In the genomic region with DNA sequence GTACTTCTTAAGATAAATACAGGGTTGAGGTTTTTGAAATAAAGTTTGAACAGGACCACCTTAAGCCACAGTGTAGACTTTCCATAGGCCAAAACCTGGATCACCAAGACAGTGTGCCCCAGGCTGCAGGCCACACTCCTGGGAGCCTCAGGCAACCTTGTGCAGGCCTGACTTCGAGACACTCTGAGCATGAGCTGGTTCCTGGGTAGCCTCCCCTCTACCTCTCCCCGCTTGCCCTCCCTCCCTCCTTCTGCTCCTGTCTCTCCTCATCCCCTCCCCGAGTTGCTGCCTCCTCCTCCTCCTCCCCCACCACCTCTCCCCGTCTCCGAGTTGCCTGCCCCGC, we compare ENCODE assay signal across 7 cellular contexts. TPM values are rescaled to one million over a fixed set of nuclear protein-coding genes. Genes with fewer than 3 reads are reported as not detected.
DNase-seq lines count a peak whose midpoint lies in the region; ATAC-seq, FAIRE-seq and TF ChIP-seq lines count a peak whose summit lies in the region.

No MANE protein-coding gene starts in this region.

- no peak for FAIRE-seq in H1 (lab: Jason Lieb, UNC)

- no peak overlapping the region for H4K8ac ChIP-seq in H1 (ENCODE audit: extremely low read depth, insufficient read depth, low read length)

- no peak overlapping the region for H4K5ac ChIP-seq in H1 (ENCODE audit: insufficient read length, low read depth, low read length)

- no peak for TF ChIP-seq RAD21 in H1 (IDR thresholded peaks at IDR 0.05 in 1 of 2, conservative IDR thresholded peaks at IDR 0.05 in 1 of 2; ENCODE audit: low read depth in 2 of 2, low read length in 2 of 2)

- no peaks in the 10 kb centered on the region for H4K20me1 ChIP-seq in H1 (replicated peaks in 1 of 2; ENCODE audit: control insufficient read depth in 1 of 2, insufficient read depth in 2 of 2, low read length in 2 of 2)

- no peak overlapping the region for H2BK120ac ChIP-seq in H1 (replicated peaks; ENCODE audit: low read depth, low read length)

- no peaks in the 10 kb centered on the region for H3K79me2 ChIP-seq in H1 (ENCODE audit: control insufficient read depth in 1 of 2, insufficient read depth in 2 of 2, low read length in 2 of 2)

- H3K9ac ChIP-seq in H1 (replicated peaks in 1 of 4; ENCODE audit: extremely low read depth in 1 of 4, low read depth in 3 of 4, low read length in 3 of 4), result 0 out of 7 replicates have a peak overlapping the region, but pooled peaks of 1 of the 4 experiments have one; percentile 50

- no peak overlapping the region for H3K23ac ChIP-seq in H1 (ENCODE audit: insufficient read length)

- H3K79me1 ChIP-seq in H1 (ENCODE audit: low read depth, low read length), result no peaks in the 10 kb centered on the region

- H3K36me3 ChIP-seq in KOPT-K1 (ENCODE audit: insufficient read depth, low read length), result no peaks in the 10 kb centered on the region
- H3K36me3 ChIP-seq in H1 (ENCODE audit: control insufficient read depth in 2 of 4, insufficient read depth in 4 of 4, low read length in 3 of 4), result no peaks in the 10 kb centered on the region

- H3K23me2 ChIP-seq in H1 (ENCODE audit: low read depth, low read length), result peaks cover 2% of the 10 kb centered on the region

- no peak overlapping the region for H3K4ac ChIP-seq in H1 (replicated peaks; ENCODE audit: insufficient read length, low read depth, low read length)

- ATAC-seq in GM21825 (IDR thresholded peaks at IDR 0.05; ENCODE audit: unreplicated experiment) (peak; percentile 14), omental fat pad (ENCODE audit: low FRiP score) (peak; percentile 19), GM19397 (IDR thresholded peaks at IDR 0.05; ENCODE audit: unreplicated experiment) (no peak)

- no peak for TF ChIP-seq EP300 in H1 (IDR thresholded peaks at IDR 0.05; ENCODE audit: borderline replicate concordance in 1 of 2, low read depth in 2 of 2, low read length in 2 of 2)

- no peak for TF ChIP-seq POLR2A in H1 (IDR thresholded peaks at IDR 0.05; ENCODE audit: control extremely low read depth in 1 of 2, low read depth in 2 of 2, low read length in 2 of 2)

- no CpG with 5 or more reads among the region's 6 CpGs for WGBS in H1 (ENCODE audit: extremely low coverage in 1 of 2, insufficient coverage in 1 of 2, insufficient read length in 1 of 2, insufficient replicate concordance in 2 of 2, low coverage in 1 of 2, low lambda C conversion rate in 2 of 2, missing lambda C conversion rate in 1 of 2), 2 experiments

- peak overlapping the region; percentile 79 for H4K91ac ChIP-seq in H1 (replicated peaks; ENCODE audit: insufficient read length, low read length)

- 0 out of 2 replicates have a peak overlapping the region, but pooled peaks have one; percentile 56 for H3K18ac ChIP-seq in H1 (ENCODE audit: extremely low read depth, low read length)

- POLR2A ChIA-PET in H1 (lab: Charles Lee; ENCODE audit: partially characterized antibody), result interaction anchor here (1.0 to 1.6 kb wide), 3 partner anchors 8 to 48 kb away, joined by 4 read pairs; no protein-coding TSS in a partner anchor

- H3K4me1 ChIP-seq in H1 (replicated peaks in 1 of 4; ENCODE audit: control insufficient read depth in 3 of 4, insufficient read depth in 4 of 4, low read length in 3 of 4), result peaks cover 0 to 4% (median 2%) of the 10 kb centered on the region in 4 experiments; a peak in 3 of 7 replicates

- H3K9me3 ChIP-seq in KOPT-K1 (ENCODE audit: insufficient read depth, low read length, poor library complexity, severe bottlenecking) (no peaks in the 10 kb centered on the region), H1 (ENCODE audit: insufficient read depth in 2 of 2, low read depth in 1 of 2, low read length in 1 of 2) (no peaks in the 10 kb centered on the region)

- peak overlapping the region in 3 of 4 experiments; percentile 3 to 64 (median 40); a peak in 6 of 8 replicates for H3K4me3 ChIP-seq in H1 (ENCODE audit: extremely low read depth in 1 of 4, insufficient read depth in 2 of 4, low read depth in 3 of 4, low read length in 4 of 4)

- no peak for DNase-seq in H1 (ENCODE audit: low read depth in 1 of 2, low spot score in 2 of 2)
- no peak for DNase-seq in omental fat pad (ENCODE audit: low spot score)
- no peak for DNase-seq in AG08395 (ENCODE audit: low spot score)
- no peak for DNase-seq in kidney glomerular epithelial cell (lab: John Stamatoyannopoulos, UW)

- TF ChIP-seq CTCF in H1 (IDR thresholded peaks at IDR 0.05; ENCODE audit: control extremely low read depth in 1 of 3, insufficient read depth in 1 of 3, low read depth in 1 of 3, low read length in 3 of 3) (no peak), omental fat pad (IDR thresholded peaks at IDR 0.05) (no peak)

- H3K56ac ChIP-seq in H1 (replicated peaks; ENCODE audit: insufficient read length, low read depth, low read length), result no peak overlapping the region

- peak overlapping the region; percentile 56 to 64; a peak in 3 of 4 replicates for H3K4me2 ChIP-seq in H1 (ENCODE audit: insufficient read depth in 1 of 2, low read depth in 2 of 2, low read length in 2 of 2)

- no peak overlapping the region for H2AFZ ChIP-seq in H1 (ENCODE audit: low read length)

- CTCF ChIA-PET in H1 (lab: Charles Lee; ENCODE audit: partially characterized antibody), result interaction anchor here (1.0 to 1.4 kb wide), 3 partner anchors 9 to 119 kb away, joined by 3 read pairs; a partner anchor contains a TSS

- H2BK5ac ChIP-seq in H1 (ENCODE audit: low read depth, low read length), result peak overlapping the region; percentile 86; the same call in 1 of the 2 replicates

- peak overlapping the region; percentile 82; the same call in 1 of the 2 replicates for H2BK20ac ChIP-seq in H1 (ENCODE audit: low read length)

- H3K14ac ChIP-seq in H1 (ENCODE audit: insufficient read length), result no peak overlapping the region

- H3K27ac ChIP-seq in KOPT-K1 (ENCODE audit: low read depth, low read length, poor library complexity, severe bottlenecking) (peak overlapping the region; percentile 52), H1 (ENCODE audit: low read depth, low read length) (no peak overlapping the region)

- H2AK5ac ChIP-seq in H1 (ENCODE audit: low read depth, low read length), result no peak overlapping the region

- H2BK12ac ChIP-seq in H1 (ENCODE audit: low read depth, low read length), result peak overlapping the region; percentile 92; the same call in 1 of the 2 replicates

- no peak overlapping the region; the same call in none of the 2 replicates for H2BK15ac ChIP-seq in H1 (ENCODE audit: low read length)

- no peaks in the 10 kb centered on the region for H3K27me3 ChIP-seq in H1 (replicated peaks in 1 of 4; ENCODE audit: control insufficient read depth in 3 of 4, extremely low read depth in 1 of 4, insufficient read depth in 3 of 4, low read length in 3 of 4)

TF ChIP-seq in H1, 55 proteins besides CTCF, POLR2A, EP300 and RAD21:
- TF ChIP-seq, protein P1, sequence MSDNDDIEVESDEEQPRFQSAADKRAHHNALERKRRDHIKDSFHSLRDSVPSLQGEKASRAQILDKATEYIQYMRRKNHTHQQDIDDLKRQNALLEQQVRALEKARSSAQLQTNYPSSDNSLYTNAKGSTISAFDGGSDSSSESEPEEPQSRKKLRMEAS (IDR thresholded peaks at IDR 0.05), result peak; percentile 91
- TF ChIP-seq SUZ12 (IDR thresholded peaks at IDR 0.05; ENCODE audit: low read length) (no peak), KDM1A (IDR thresholded peaks at IDR 0.05; ENCODE audit: borderline replicate concordance, low read length) (peak; percentile 26; the same call in 1 of the 2 replicates)
- TF ChIP-seq, protein P2, sequence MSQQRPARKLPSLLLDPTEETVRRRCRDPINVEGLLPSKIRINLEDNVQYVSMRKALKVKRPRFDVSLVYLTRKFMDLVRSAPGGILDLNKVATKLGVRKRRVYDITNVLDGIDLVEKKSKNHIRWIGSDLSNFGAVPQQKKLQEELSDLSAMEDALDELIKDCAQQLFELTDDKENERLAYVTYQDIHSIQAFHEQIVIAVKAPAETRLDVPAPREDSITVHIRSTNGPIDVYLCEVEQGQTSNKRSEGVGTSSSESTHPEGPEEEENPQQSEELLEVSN (IDR thresholded peaks at IDR 0.05), result peak; percentile 79

RNA-seq across cellular contexts. Expression of a gene that starts 10.6 kb away (rescaled TPM):
- total RNA-seq in H1 (2021; fragmentation: NEBNext Ultra II Directional; extraction: Animal tissue kit (Norgen Biotek cat#: 25700)), result 1.5 and 1.7 TPM in 2 replicates
- polyA plus RNA-seq in H1 (2011; rRNA removed), result 1.6 and 2.2 TPM in 2 replicates
- polyA plus RNA-seq in H1 (2011; cell fraction: cytosol; rRNA removed), result 1.5 TPM
- 2.2 TPM for polyA plus RNA-seq in H1 (2011; cell fraction: nucleus; rRNA removed)
- polyA plus RNA-seq in H1 (2012, experiment 1 of 2), result 1.3 to 2.7 TPM (median 2.3 TPM) in 4 replicates
- 1.5 TPM for polyA plus RNA-seq in H1 (2012, experiment 2 of 2)
- polyA plus RNA-seq in H1 (2013, experiment 1 of 2), result 1.7 TPM
- 1.4 TPM for polyA plus RNA-seq in H1 (2013, experiment 2 of 2)
- polyA minus RNA-seq in H1 (2011; rRNA and poly(A)+ RNA removed), result 0.19 and 0.24 TPM in 2 replicates
- not detected for polyA minus RNA-seq in H1 (2011; cell fraction: cytosol; rRNA and poly(A)+ RNA removed)
- polyA minus RNA-seq in H1 (2011; cell fraction: nucleus; rRNA and poly(A)+ RNA removed), result not detected
- not detected for total RNA-seq in omental fat pad

RNA-seq across cellular contexts. Expression of a gene that starts 19.9 kb away (rescaled TPM):
- 23.2 and 24.2 TPM in 2 replicates for total RNA-seq in H1 (2021; fragmentation: NEBNext Ultra II Directional; extraction: Animal tissue kit (Norgen Biotek cat#: 25700))
- 2.0 and 2.3 TPM in 2 replicates for polyA plus RNA-seq in H1 (2011; rRNA removed)
- polyA plus RNA-seq in H1 (2011; cell fraction: cytosol; rRNA removed), result 2.8 TPM
- polyA plus RNA-seq in H1 (2011; cell fraction: nucleus; rRNA removed), result 7.5 TPM
- 3.8 to 5.9 TPM (median 5.7 TPM) in 4 replicates for polyA plus RNA-seq in H1 (2012, experiment 1 of 2)
- 0.22 TPM for polyA plus RNA-seq in H1 (2012, experiment 2 of 2)
- 8.0 TPM for polyA plus RNA-seq in H1 (2013, experiment 1 of 2)
- 7.1 TPM for polyA plus RNA-seq in H1 (2013, experiment 2 of 2)
- polyA minus RNA-seq in H1 (2011; rRNA and poly(A)+ RNA removed), result 16.6 and 27.5 TPM in 2 replicates
- polyA minus RNA-seq in H1 (2011; cell fraction: cytosol; rRNA and poly(A)+ RNA removed), result 21.1 TPM
- polyA minus RNA-seq in H1 (2011; cell fraction: nucleus; rRNA and poly(A)+ RNA removed), result 31.6 TPM
- 10 to 100 TPM; 44.9 to 79.4 (median 52.4) TPM for total RNA-seq in omental fat pad
